In the genomic region with DNA sequence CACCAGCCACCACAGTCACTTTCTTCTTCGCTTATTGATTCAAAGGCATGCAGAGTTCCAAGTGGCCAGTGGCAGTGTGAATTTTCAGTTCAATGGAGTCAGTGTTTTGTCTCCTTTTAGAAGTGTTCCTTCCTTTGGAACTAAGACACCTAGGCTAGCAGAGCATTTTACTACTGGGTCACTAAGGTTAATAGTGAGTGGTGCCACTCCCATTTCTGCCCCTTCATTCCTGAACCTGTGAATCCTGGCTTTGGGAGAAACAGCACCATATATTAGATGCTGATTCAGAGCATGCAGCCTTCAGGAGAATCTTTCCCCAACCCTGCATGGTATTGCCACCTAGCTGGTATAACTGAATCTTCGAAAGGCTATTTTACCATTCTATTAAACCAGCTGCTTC, we compare ENCODE assay signal across 28 cellular contexts.
"Had no signal": no experiment of that assay in that cellular context is flagged by ENCODE, and none has a peak within 500 bp of the region (broad histone marks: within the 10 kb centered on the region; RNA-seq: fewer than 3 reads in every experiment).

No MANE protein-coding gene starts in this region.

- H3K4me1 ChIP-seq: stomach, suprapubic skin, testis, thyroid gland, tibial artery, tibial nerve, transverse colon, upper lobe of left lung, upper lobe of right lung, uterus, vagina had no signal

- H3K27me3 Mint-ChIP-seq: stimulated activated naive CD8-positive, alpha-beta T cell treated with anti-CD3 and anti-CD28 coated beads, Interleukin-15, amount 100 ng/mL, for 72 hours; stimulated activated naive CD8-positive, alpha-beta T cell treated with anti-CD3 and anti-CD28 coated beads, Interleukin-15, Interleukin-2, amounts not matched to agents 100 ng/mL and 50 ng/mL, for 24 hours; type B pancreatic cell had no signal

- H3K9me3 Mint-ChIP-seq: stimulated activated effector memory CD8-positive, alpha-beta T cell treated with anti-CD3 and anti-CD28 coated beads, Interleukin-12 subunit alpha, Interleukin-12 subunit beta, amount 100 ng/mL, for 72 hours; stimulated activated memory B cell treated with anti-CD40 and anti-IgM and Interleukin-4, amounts not matched to agents 10 μg/mL and 1 μg/mL and 100 μg/mL, for 72 hours; stimulated activated naive CD8-positive, alpha-beta T cell treated with anti-CD3 and anti-CD28 coated beads, Interleukin-15, amount 100 ng/mL, for 72 hours had no signal

- H3K9me3 ChIP-seq: stomach, suprapubic skin, testis, thoracic aorta, thyroid gland, tibial artery, tibial nerve, transverse colon, upper lobe of left lung, upper lobe of right lung, uterus, vagina had no signal

- H3K36me3 Mint-ChIP-seq: stimulated activated effector memory CD8-positive, alpha-beta T cell treated with anti-CD3 and anti-CD28 coated beads, Interleukin-12 subunit alpha, Interleukin-12 subunit beta, amount 100 ng/mL, for 72 hours; stimulated activated memory B cell treated with anti-CD40 and anti-IgM and Interleukin-4, amounts not matched to agents 10 μg/mL and 1 μg/mL and 100 μg/mL, for 72 hours; stimulated activated naive B cell treated with anti-CD40 and anti-IgM and Interleukin-4, amounts not matched to agents 10 μg/mL and 1 μg/mL and 100 μg/mL, for 72 hours; type B pancreatic cell had no signal

- H3K4me3 Mint-ChIP-seq: stimulated activated effector memory CD8-positive, alpha-beta T cell treated with anti-CD3 and anti-CD28 coated beads, Interleukin-12 subunit alpha, Interleukin-12 subunit beta, amount 100 ng/mL, for 72 hours; stimulated activated memory B cell treated with anti-CD40 and anti-IgM and Interleukin-4, amounts not matched to agents 10 μg/mL and 1 μg/mL and 100 μg/mL, for 72 hours; stimulated activated naive B cell treated with anti-CD40 and anti-IgM and Interleukin-4, amounts not matched to agents 10 μg/mL and 1 μg/mL and 100 μg/mL, for 72 hours; stimulated activated naive CD8-positive, alpha-beta T cell treated with anti-CD3 and anti-CD28 coated beads, Interleukin-15, amount 100 ng/mL, for 72 hours; stimulated activated naive CD8-positive, alpha-beta T cell treated with anti-CD3 and anti-CD28 coated beads, Interleukin-15, Interleukin-2, amounts not matched to agents 100 ng/mL and 50 ng/mL, for 24 hours; type B pancreatic cell had no signal

- ATAC-seq: stimulated activated effector memory CD8-positive, alpha-beta T cell treated with anti-CD3 and anti-CD28 coated beads, Interleukin-12 subunit alpha, Interleukin-12 subunit beta, amount 100 ng/mL, for 72 hours; stimulated activated memory B cell treated with anti-CD40 and anti-IgM and Interleukin-4, amounts not matched to agents 10 μg/mL and 1 μg/mL and 100 μg/mL, for 72 hours; stimulated activated naive B cell treated with anti-CD40 and anti-IgM and Interleukin-4, amounts not matched to agents 10 μg/mL and 1 μg/mL and 100 μg/mL, for 72 hours; stimulated activated naive CD8-positive, alpha-beta T cell treated with anti-CD3 and anti-CD28 coated beads, Interleukin-15, amount 100 ng/mL, for 72 hours; stimulated activated naive CD8-positive, alpha-beta T cell treated with anti-CD3 and anti-CD28 coated beads, Interleukin-15, Interleukin-2, amounts not matched to agents 100 U/mL and 50 U/mL, for 24 hours; upper lobe of right lung had no signal

- H3K27me3 ChIP-seq: stomach, suprapubic skin, testis, thyroid gland, tibial artery, tibial nerve, transverse colon, upper lobe of left lung, upper lobe of right lung, uterus, vagina had no signal

- H3K27ac Mint-ChIP-seq: stimulated activated effector memory CD8-positive, alpha-beta T cell treated with anti-CD3 and anti-CD28 coated beads, Interleukin-12 subunit alpha, Interleukin-12 subunit beta, amount 100 ng/mL, for 72 hours; stimulated activated memory B cell treated with anti-CD40 and anti-IgM and Interleukin-4, amounts not matched to agents 10 μg/mL and 1 μg/mL and 100 μg/mL, for 72 hours; stimulated activated naive B cell treated with anti-CD40 and anti-IgM and Interleukin-4, amounts not matched to agents 10 μg/mL and 1 μg/mL and 100 μg/mL, for 72 hours; stimulated activated naive CD8-positive, alpha-beta T cell treated with anti-CD3 and anti-CD28 coated beads, Interleukin-15, amount 100 ng/mL, for 72 hours; stimulated activated naive CD8-positive, alpha-beta T cell treated with anti-CD3 and anti-CD28 coated beads, Interleukin-15, Interleukin-2, amounts not matched to agents 100 ng/mL and 50 ng/mL, for 24 hours; type B pancreatic cell had no signal

- H3K27ac ChIP-seq: stomach, suprapubic skin, testis, thoracic aorta, thyroid gland, tibial artery, tibial nerve, transverse colon, upper lobe of left lung, upper lobe of right lung, uterus, vagina had no signal

- H3K4me1 Mint-ChIP-seq: stimulated activated effector memory CD8-positive, alpha-beta T cell treated with anti-CD3 and anti-CD28 coated beads, Interleukin-12 subunit alpha, Interleukin-12 subunit beta, amount 100 ng/mL, for 72 hours; stimulated activated memory B cell treated with anti-CD40 and anti-IgM and Interleukin-4, amounts not matched to agents 10 μg/mL and 1 μg/mL and 100 μg/mL, for 72 hours; stimulated activated naive B cell treated with anti-CD40 and anti-IgM and Interleukin-4, amounts not matched to agents 10 μg/mL and 1 μg/mL and 100 μg/mL, for 72 hours; stimulated activated naive CD8-positive, alpha-beta T cell treated with anti-CD3 and anti-CD28 coated beads, Interleukin-15, amount 100 ng/mL, for 72 hours had no signal

- DNase-seq: stimulated activated CD4-positive, alpha-beta T cell treated with anti-CD3 and anti-CD28 coated beads, Interleukin-2, amount 100 ng/mL, for 48 hours; stimulated activated CD4-positive, alpha-beta T cell treated with anti-CD3 and anti-CD28 coated beads, Interleukin-4, amount 100 ng/mL, for 1 hour; stimulated activated CD4-positive, alpha-beta T cell treated with anti-CD3 and anti-CD28 coated beads, Interleukin-4, amount 100 ng/mL, for 24 hours; stimulated activated CD4-positive, alpha-beta T cell treated with anti-CD3 and anti-CD28 coated beads, Interleukin-4, amount 100 ng/mL, for 4 hours; stimulated activated CD8-positive, alpha-beta memory T cell treated with anti-CD3 and anti-CD28 coated beads, Interleukin-4, amount 100 ng/mL, for 48 hours; stimulated activated naive B cell treated with anti-CD40 and anti-IgM and Interleukin-4, amounts not matched to agents 10 μg/mL and 1 μg/mL and 100 μg/mL, for 72 hours; stimulated activated naive CD4-positive, alpha-beta T cell; stimulated activated naive CD4-positive, alpha-beta T cell treated with Interleukin-2 at 50 U/mL for 16 hours; stimulated activated naive CD8-positive, alpha-beta T cell treated with anti-CD3 and anti-CD28 coated beads, Interleukin-15, amount 100 ng/mL, for 72 hours; stimulated activated naive CD8-positive, alpha-beta T cell treated with anti-CD3 and anti-CD28 coated beads, Interleukin-15, Interleukin-2, amounts not matched to agents 100 U/mL and 50 U/mL, for 24 hours; stomach; substantia nigra; testis; thyroid gland; tibial artery; transverse colon; trophoblast cell; upper lobe of left lung; upper lobe of right lung; uterus had no signal

- H3K36me3 ChIP-seq: stomach, suprapubic skin, thoracic aorta, thyroid gland, tibial artery, tibial nerve, transverse colon, upper lobe of left lung, upper lobe of right lung, uterus, vagina had no signal

- H3K4me3 ChIP-seq: stomach, suprapubic skin, testis, thoracic aorta, thyroid gland, tibial artery, tibial nerve, transverse colon, upper lobe of left lung, upper lobe of right lung, uterus, vagina had no signal
